In the genomic region with DNA sequence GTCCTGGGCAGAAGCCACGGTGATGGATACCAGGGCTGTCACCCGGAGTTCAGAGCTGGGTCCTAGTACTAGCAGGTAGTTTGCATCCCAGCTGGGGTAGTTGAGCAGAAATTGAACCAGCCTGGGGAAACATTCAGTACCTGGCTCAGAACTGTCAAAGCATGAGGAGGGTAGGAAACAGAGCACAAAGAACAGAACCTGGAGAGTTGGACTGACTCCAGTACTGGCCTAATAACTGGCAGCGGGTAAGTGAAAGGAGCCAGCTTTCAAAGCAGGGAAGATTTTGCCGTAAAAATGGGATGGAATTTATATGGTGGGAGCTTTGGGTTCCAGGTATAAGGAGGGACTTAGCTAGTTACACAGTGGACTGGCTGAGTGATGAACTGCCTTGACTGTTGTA, we compare ENCODE assay signal across 29 cellular contexts. TPM values are rescaled to one million over a fixed set of nuclear protein-coding genes. Genes with fewer than 3 reads are reported as not detected.
"Had no signal": no experiment of that assay in that cellular context is flagged by ENCODE, and none has a peak within 500 bp of the region (broad histone marks: within the 10 kb centered on the region; RNA-seq: fewer than 3 reads in every experiment).

No MANE protein-coding gene starts in this region.

- H3K27ac Mint-ChIP-seq: memory B cell, WTC11 had no signal

- H3K27me3 Mint-ChIP-seq: brain, memory B cell had no signal

- ATAC-seq: activated naive CD4-positive, alpha-beta T cell treated with anti-CD3 and anti-CD28 coated beads, Interleukin-2, amount 50 U/mL, for 72 hours; gastroesophageal sphincter; left cardiac atrium; WTC11 had no signal

- H3K36me3 ChIP-seq: uterus had no signal

- H3K4me1 ChIP-seq: colonic mucosa, sigmoid colon, testis, uterus had no signal

- H3K9me3 Mint-ChIP-seq: activated naive CD4-positive, alpha-beta T cell treated with anti-CD3 and anti-CD28 coated beads, Interleukin-2, amount 50 U/mL, for 72 hours; activated T-helper 1 cell treated with anti-CD3 and anti-CD28 coated beads, Interleukin-12 subunit alpha, Interleukin-12 subunit beta, Interleukin-2, Interleukin-4 antibody, amounts not matched to agents 30 ng/mL and 10 ng/mL and 1 ng/mL, durations not matched to agents 14 hours and 24 hours and 36 hours; brain; memory B cell; neural crest cell; WTC11 had no signal

- H3K4me3 ChIP-seq: colonic mucosa, dorsolateral prefrontal cortex, esophagus muscularis mucosa, gastroesophageal sphincter, sigmoid colon, smooth muscle cell, testis, uterus had no signal

- H3K4me3 Mint-ChIP-seq: activated T-helper 1 cell treated with anti-CD3 and anti-CD28 coated beads, Interleukin-12 subunit alpha, Interleukin-12 subunit beta, Interleukin-2, Interleukin-4 antibody, amounts not matched to agents 30 ng/mL and 10 ng/mL and 1 ng/mL, durations not matched to agents 14 hours and 24 hours and 36 hours; brain; memory B cell; neural crest cell; WTC11 had no signal

- DNase-seq: activated CD4-positive, alpha-beta T cell treated with anti-CD3 and anti-CD28 coated beads, Interleukin-2, amount 50 U/mL, for 48 hours; activated gamma-delta T cell; aorta; colonic mucosa; head of caudate nucleus; hypothalamus; islet precursor cell; left cardiac atrium; occipital lobe; retina; sigmoid colon; stimulated activated CD4-positive, alpha-beta T cell treated with anti-CD3 and anti-CD28 coated beads, Interleukin-15, amount 100 ng/mL, for 24 hours; stimulated activated naive CD4-positive, alpha-beta T cell; T-helper 9 cell; testis; trophoblast cell; uterus had no signal

- H3K27ac ChIP-seq: colonic mucosa, dorsolateral prefrontal cortex, esophagus muscularis mucosa, gastroesophageal sphincter, sigmoid colon, testis, uterus had no signal

- H3K4me1 Mint-ChIP-seq: brain, neural crest cell, WTC11 had no signal

- H3K27me3 ChIP-seq: colonic mucosa, dorsolateral prefrontal cortex, esophagus muscularis mucosa, gastroesophageal sphincter, sigmoid colon, testis, uterus had no signal

- H3K9me3 ChIP-seq: colonic mucosa, esophagus muscularis mucosa, gastroesophageal sphincter, sigmoid colon, testis, uterus had no signal

RNA-seq across cellular contexts. Expression of a gene that starts 32.4 kb away (rescaled TPM):
- total RNA-seq: aorta, esophagus muscularis mucosa, left cardiac atrium, lower leg skin, neural crest cell, occipital lobe, posterior vena cava, sigmoid colon, smooth muscle cell, WTC11 had no signal
- polyA plus RNA-seq: aorta, sigmoid colon, smooth muscle cell had no signal
